In genomic region chr3:10495003-10495402, GRCh38 we compare ENCODE assay signal across 1 cellular context.
TF ChIP-seq lines count a peak whose summit lies in the region.

No MANE protein-coding gene starts in this region.

TF ChIP-seq in liver, 16 proteins besides CTCF, POLR2A, EP300 and RAD21 (continued from another document):
- TF ChIP-seq ZBTB33 (IDR thresholded peaks at IDR 0.05) = peak; percentile 24
- peak; percentile 63 to 95 for TF ChIP-seq RXRA (IDR thresholded peaks at IDR 0.05)
- TF ChIP-seq JUND (IDR thresholded peaks at IDR 0.05) = peak; percentile 97 to 98
- TF ChIP-seq HNF4A (conservative IDR thresholded peaks at IDR 0.05) = peak; percentile 88 to 94
- TF ChIP-seq HNF4G (IDR thresholded peaks at IDR 0.05) = peak; percentile 69
- TF ChIP-seq TAF1 (conservative IDR thresholded peaks at IDR 0.05) = no peak
- TF ChIP-seq ATF3 (IDR thresholded peaks at IDR 0.05) = peak; percentile 76
- TF ChIP-seq FOXA1 (IDR thresholded peaks at IDR 0.05) = no peak
- peak; percentile 33 for TF ChIP-seq FOXA2 (IDR thresholded peaks at IDR 0.05)
- TF ChIP-seq GABPA (IDR thresholded peaks at IDR 0.05 in 1 of 2, conservative IDR thresholded peaks at IDR 0.05 in 1 of 2) = no peak
- TF ChIP-seq NR2F2 (IDR thresholded peaks at IDR 0.05) = no peak
